Comparison of ENCODE assay signal across 1 cellular context in genomic region chr5:81838307-81838906, GRCh38.
TF ChIP-seq lines count a peak whose summit lies in the region.

No MANE protein-coding gene starts in this region.

TF ChIP-seq in K562, 482 proteins besides CTCF, POLR2A, EP300 and RAD21 (continued from another document and continues in another):
- TF ChIP-seq GATA2 (CRISPR knock-in tag; IDR thresholded peaks at IDR 0.05) (no peak), COPS2 (conservative IDR thresholded peaks at IDR 0.05) (no peak), ZNF583 (CRISPR knock-in tag; IDR thresholded peaks at IDR 0.05) (no peak), ZNF785 (CRISPR knock-in tag; IDR thresholded peaks at IDR 0.05) (no peak), BHLHE40 (IDR thresholded peaks at IDR 0.05; ENCODE audit: low read length) (0 out of 2 replicates have a peak, but pooled peaks have one; percentile 14), HEY1 (CRISPR knock-in tag; IDR thresholded peaks at IDR 0.05; ENCODE audit: borderline replicate concordance) (no peak), DPF2 (IDR thresholded peaks at IDR 0.05) (0 out of 2 replicates have a peak, but pooled peaks have one; percentile 27), DEAF1 (CRISPR knock-in tag; IDR thresholded peaks at IDR 0.05) (peak; percentile 57), MLLT1 (IDR thresholded peaks at IDR 0.05) (0 out of 4 replicates have a peak, but pooled peaks of 1 of the 2 experiments have one; percentile 15), CGGBP1 (CRISPR knock-in tag; IDR thresholded peaks at IDR 0.05) (no peak), DACH1 (IDR thresholded peaks at IDR 0.05; ENCODE audit: partially characterized antibody) (no peak), ZNF121 (CRISPR knock-in tag; conservative IDR thresholded peaks at IDR 0.05) (no peak), KLF16 (IDR thresholded peaks at IDR 0.05) (no peak), MXD1 (CRISPR knock-in tag; IDR thresholded peaks at IDR 0.05; ENCODE audit: borderline replicate concordance, poor library complexity, severe bottlenecking) (no peak), PCBP1 (IDR thresholded peaks at IDR 0.05; ENCODE audit: low read depth, low read length, poor library complexity, severe bottlenecking) (no peak), TCF3 (CRISPR knock-in tag; IDR thresholded peaks at IDR 0.05) (0 out of 2 replicates have a peak, but pooled peaks have one; percentile 18), POLR2AphosphoS5 (IDR thresholded peaks at IDR 0.05; ENCODE audit: control insufficient read depth, insufficient read depth, low read depth, low read length) (no peak), CTCFL (IDR thresholded peaks at IDR 0.05; ENCODE audit: borderline replicate concordance, insufficient read depth, low read depth, low read length, poor library complexity, severe bottlenecking) (peak; percentile 11), ELF1 (tag; IDR thresholded peaks at IDR 0.05) (peak; percentile 65; the same call in 1 of the 2 replicates), THRAP3 (IDR thresholded peaks at IDR 0.05; ENCODE audit: borderline replicate concordance) (no peak), STAT5A (IDR thresholded peaks at IDR 0.05; ENCODE audit: borderline replicate concordance, low read length) (no peak), MBD1 (CRISPR knock-in tag; IDR thresholded peaks at IDR 0.05) (no peak), L3MBTL2 (IDR thresholded peaks at IDR 0.05) (0 out of 2 replicates have a peak, but pooled peaks have one; percentile 14), JUN (IDR thresholded peaks at IDR 0.05; ENCODE audit: borderline replicate concordance, low read depth, low read length) (0 out of 2 replicates have a peak, but pooled peaks have one; percentile 16), JUN (CRISPR knock-in tag; IDR thresholded peaks at IDR 0.05; ENCODE audit: borderline replicate concordance) (no peak), AFF1 (IDR thresholded peaks at IDR 0.05; ENCODE audit: low read depth in 1 of 2, partially characterized antibody in 2 of 2) (no peak), HDGF (IDR thresholded peaks at IDR 0.05) (0 out of 2 replicates have a peak, but pooled peaks have one; percentile 33), ZNF140 (CRISPR knock-in tag; IDR thresholded peaks at IDR 0.05) (no peak), RBFOX2 (IDR thresholded peaks at IDR 0.05; ENCODE audit: low read depth, low read length) (no peak), ZNF592 (IDR thresholded peaks at IDR 0.05) (0 out of 2 replicates have a peak, but pooled peaks have one; percentile 55), HMBOX1 (IDR thresholded peaks at IDR 0.05) (0 out of 2 replicates have a peak, but pooled peaks have one; percentile 53), ZNF408 (CRISPR knock-in tag; IDR thresholded peaks at IDR 0.05; ENCODE audit: low read depth) (no peak), SMC3 (conservative IDR thresholded peaks at IDR 0.05; ENCODE audit: insufficient read depth, low read depth, low read length) (peak; percentile 73), ZNF24 (IDR thresholded peaks at IDR 0.05) (no peak), ETV5 (CRISPR knock-in tag; IDR thresholded peaks at IDR 0.05; ENCODE audit: low read depth) (0 out of 2 replicates have a peak, but pooled peaks have one; percentile 21), BDP1 (IDR thresholded peaks at IDR 0.05; ENCODE audit: insufficient read depth, insufficient read length) (no peak), TOE1 (IDR thresholded peaks at IDR 0.05; ENCODE audit: borderline replicate concordance) (no peak), TOE1 (CRISPR knock-in tag; IDR thresholded peaks at IDR 0.05; ENCODE audit: borderline replicate concordance, low read depth) (no peak), GTF3C2 (IDR thresholded peaks at IDR 0.05; ENCODE audit: borderline replicate concordance, extremely low read depth, insufficient read length) (no peak), ZNF143 (CRISPR knock-in tag; IDR thresholded peaks at IDR 0.05) (no peak)
